In genomic region chr3:194517333-194517732, GRCh38 we compare ENCODE assay signal across 26 cellular contexts.
"Had no signal": no experiment of that assay in that cellular context is flagged by ENCODE, and none has a peak within 500 bp of the region (broad histone marks: within the 10 kb centered on the region; RNA-seq: fewer than 3 reads in every experiment).

No MANE protein-coding gene starts in this region.

- H3K27me3 ChIP-seq: brain microvascular endothelial cell, heart right ventricle, upper lobe of left lung, vagina had no signal

- H3K4me3 ChIP-seq: heart right ventricle, left ventricle myocardium inferior, lung, skin epidermis, thoracic aorta, upper lobe of left lung, vagina had no signal

- DNase-seq: activated CD4-positive, alpha-beta T cell treated with anti-CD3 and anti-CD28 coated beads for 36 hours; activated CD4-positive, CD25-positive, alpha-beta regulatory T cell; activated gamma-delta T cell; activated naive CD4-positive, alpha-beta T cell treated with anti-CD3 and anti-CD28 coated beads, Interleukin-2, amount 10 ng/mL, durations not matched to agents 7 days and 5 days; activated naive CD8-positive, alpha-beta T cell treated with anti-CD3 and anti-CD28 coated beads, Interleukin-2, amount 10 ng/mL, durations not matched to agents 7 days and 5 days; brain microvascular endothelial cell; caudate nucleus; endodermal cell; foreskin melanocyte; heart right ventricle; left ventricle myocardium inferior; nephron progenitor cell; nucleus accumbens; stimulated activated CD4-positive, alpha-beta T cell treated with anti-CD3 and anti-CD28 coated beads, Interleukin-12 subunit alpha, Interleukin-12 subunit beta, amount 100 ng/mL, for 4 hours; stimulated activated CD4-positive, alpha-beta T cell treated with anti-CD3 and anti-CD28 coated beads, Interleukin-4, amount 100 ng/mL, for 1 hour; stimulated activated naive CD8-positive, alpha-beta T cell treated with anti-CD3 and anti-CD28 coated beads, Interleukin-15, Interleukin-2, amounts not matched to agents 100 U/mL and 50 U/mL, for 24 hours; T-cell; upper lobe of left lung had no signal

- H3K4me1 Mint-ChIP-seq: activated naive CD8-positive, alpha-beta T cell treated with anti-CD3 and anti-CD28 coated beads, Interleukin-2, amount 10 ng/mL, durations not matched to agents 7 days and 5 days had no signal

- H3K4me1 ChIP-seq: upper lobe of left lung, vagina had no signal

- H3K4me3 Mint-ChIP-seq: activated CD4-positive, alpha-beta T cell treated with anti-CD3 and anti-CD28 coated beads for 36 hours; activated naive CD4-positive, alpha-beta T cell treated with anti-CD3 and anti-CD28 coated beads, Interleukin-2, amount 10 ng/mL, durations not matched to agents 7 days and 5 days; activated naive CD8-positive, alpha-beta T cell treated with anti-CD3 and anti-CD28 coated beads, Interleukin-2, amount 10 ng/mL, durations not matched to agents 7 days and 5 days; activated T-helper 1 cell treated with anti-CD3 and anti-CD28 coated beads, Interleukin-12 subunit alpha, Interleukin-12 subunit beta, Interleukin-2, Interleukin-4 antibody, amounts not matched to agents 30 ng/mL and 10 ng/mL and 1 ng/mL, durations not matched to agents 14 hours and 24 hours and 36 hours; endodermal cell; nephron progenitor cell; T-cell had no signal

- H3K27ac Mint-ChIP-seq: activated CD4-positive, alpha-beta T cell treated with anti-CD3 and anti-CD28 coated beads for 36 hours; activated naive CD4-positive, alpha-beta T cell treated with anti-CD3 and anti-CD28 coated beads, Interleukin-2, amount 10 ng/mL, durations not matched to agents 7 days and 5 days; activated naive CD8-positive, alpha-beta T cell treated with anti-CD3 and anti-CD28 coated beads, Interleukin-2, amount 10 ng/mL, durations not matched to agents 7 days and 5 days; activated T-helper 1 cell treated with anti-CD3 and anti-CD28 coated beads, Interleukin-12 subunit alpha, Interleukin-12 subunit beta, Interleukin-2, Interleukin-4 antibody, amounts not matched to agents 30 ng/mL and 10 ng/mL and 1 ng/mL, durations not matched to agents 14 hours and 24 hours and 36 hours; nephron progenitor cell; T-cell had no signal

- FAIRE-seq: astrocyte had no signal

- H3K27ac ChIP-seq: brain microvascular endothelial cell, heart right ventricle, left ventricle myocardium inferior, skin epidermis, thoracic aorta, upper lobe of left lung, vagina had no signal

- ATAC-seq: activated CD4-positive, alpha-beta T cell treated with anti-CD3 and anti-CD28 coated beads for 36 hours; esophagus mucosa; heart right ventricle; sciatic nerve; stimulated activated naive CD8-positive, alpha-beta T cell treated with anti-CD3 and anti-CD28 coated beads, Interleukin-15, Interleukin-2, amounts not matched to agents 100 U/mL and 50 U/mL, for 24 hours; T-cell had no signal

- H3K9me3 Mint-ChIP-seq: activated naive CD4-positive, alpha-beta T cell treated with anti-CD3 and anti-CD28 coated beads, Interleukin-2, amount 10 ng/mL, durations not matched to agents 7 days and 5 days; activated naive CD8-positive, alpha-beta T cell treated with anti-CD3 and anti-CD28 coated beads, Interleukin-2, amount 10 ng/mL, durations not matched to agents 7 days and 5 days; endodermal cell; T-cell had no signal

- H3K9me3 ChIP-seq: heart right ventricle, left ventricle myocardium inferior, thoracic aorta, upper lobe of left lung, vagina had no signal

- H3K36me3 ChIP-seq: brain microvascular endothelial cell, heart right ventricle, left ventricle myocardium inferior, thoracic aorta, upper lobe of left lung, vagina had no signal
